Comparison of ENCODE assay signal across 19 cellular contexts in genomic region chr14:75568141-75568540, GRCh38. TPM values are rescaled to one million over a fixed set of nuclear protein-coding genes. Genes with fewer than 3 reads are reported as not detected.
A peak's percentile ranks its signal among the peaks of the same experiment; 100 is the strongest.
DNase-seq lines count a peak whose midpoint lies in the region; ATAC-seq and TF ChIP-seq lines count a peak whose summit lies in the region.
"Had no signal": no experiment of that assay in that cellular context is flagged by ENCODE, and none has a peak within 500 bp of the region (broad histone marks: within the 10 kb centered on the region; RNA-seq: fewer than 3 reads in every experiment).

No MANE protein-coding gene starts in this region.

- no peaks in the 10 kb centered on the region for H3K36me3 Mint-ChIP-seq in activated CD8-positive, alpha-beta T cell treated with anti-CD3 and anti-CD28 coated beads for 36 hours (ENCODE audit: low read depth)
- no peaks in the 10 kb centered on the region for H3K36me3 Mint-ChIP-seq in activated CD8-positive, alpha-beta T cell treated with anti-CD3 and anti-CD28 coated beads, Interleukin-2, amount 10 ng/mL, durations not matched to agents 7 days and 5 days (ENCODE audit: low read depth)
- no peaks in the 10 kb centered on the region for H3K36me3 Mint-ChIP-seq in stimulated activated naive CD8-positive, alpha-beta T cell treated with anti-CD3 and anti-CD28 coated beads, Interleukin-15, Interleukin-2, amounts not matched to agents 100 ng/mL and 50 ng/mL, for 24 hours (ENCODE audit: low read depth)
- peaks cover 52% of the 10 kb centered on the region for H3K36me3 Mint-ChIP-seq in activated T-helper 17 cell treated with anti-CD3 and anti-CD28 coated beads, Interleukin-2, amount 50 U/mL, for 72 hours (ENCODE audit: low read depth)
- peaks cover 8% of the 10 kb centered on the region for H3K36me3 Mint-ChIP-seq in stimulated activated memory B cell treated with anti-CD40 and anti-IgM and Interleukin-4, amounts not matched to agents 10 μg/mL and 1 μg/mL and 100 μg/mL, for 72 hours

- H3K36me3 ChIP-seq in ascending aorta = no peaks in the 10 kb centered on the region
- H3K36me3 ChIP-seq: BLaER1 treated with 17β-estradiol and CSF1 and Interleukin-3, amounts not matched to agents 10 nM and 100 nM had no signal

- no peaks in the 10 kb centered on the region for H3K9me3 Mint-ChIP-seq in activated CD8-positive, alpha-beta T cell treated with anti-CD3 and anti-CD28 coated beads for 36 hours
- H3K9me3 Mint-ChIP-seq in activated CD8-positive, alpha-beta T cell treated with anti-CD3 and anti-CD28 coated beads, Interleukin-2, amount 10 ng/mL, durations not matched to agents 7 days and 5 days (ENCODE audit: insufficient read depth) = no peaks in the 10 kb centered on the region
- no peaks in the 10 kb centered on the region for H3K9me3 Mint-ChIP-seq in stimulated activated naive CD8-positive, alpha-beta T cell treated with anti-CD3 and anti-CD28 coated beads, Interleukin-15, Interleukin-2, amounts not matched to agents 100 ng/mL and 50 ng/mL, for 24 hours
- H3K9me3 Mint-ChIP-seq in activated T-helper 17 cell treated with anti-CD3 and anti-CD28 coated beads, Interleukin-2, amount 50 U/mL, for 72 hours = no peaks in the 10 kb centered on the region
- no peaks in the 10 kb centered on the region for H3K9me3 Mint-ChIP-seq in stimulated activated memory B cell treated with anti-CD40 and anti-IgM and Interleukin-4, amounts not matched to agents 10 μg/mL and 1 μg/mL and 100 μg/mL, for 72 hours
- H3K9me3 Mint-ChIP-seq: H9 had no signal

- intact Hi-C loops in activated CD8-positive, alpha-beta T cell treated with anti-CD3 and anti-CD28 coated beads for 36 hours (cut with micrococcal nuclease) = loop anchor here (10.0 kb wide), 1 partner anchor 263 kb away; no protein-coding TSS in a partner anchor
- intact Hi-C loops in ascending aorta (cut with DNase I) = no loop called here

- POLR2A ChIA-PET in activated CD8-positive, alpha-beta T cell treated with anti-CD3 and anti-CD28 coated beads for 36 hours (lab: Charles Lee) = interaction anchor here (0.7 to 1.6 kb wide), 4 partner anchors 9 to 85 kb away, joined by 3 to 4 read pairs (median 3); no protein-coding TSS in a partner anchor
- POLR2A ChIA-PET in activated CD8-positive, alpha-beta T cell treated with anti-CD3 and anti-CD28 coated beads, Interleukin-2, amount 10 ng/mL, durations not matched to agents 7 days and 5 days (lab: Charles Lee) = no interaction called here

- no peak overlapping the region for H3K4me3 Mint-ChIP-seq in activated CD8-positive, alpha-beta T cell treated with anti-CD3 and anti-CD28 coated beads for 36 hours
- no peak overlapping the region for H3K4me3 Mint-ChIP-seq in activated CD8-positive, alpha-beta T cell treated with anti-CD3 and anti-CD28 coated beads, Interleukin-2, amount 10 ng/mL, durations not matched to agents 7 days and 5 days
- H3K4me3 Mint-ChIP-seq in stimulated activated naive CD8-positive, alpha-beta T cell treated with anti-CD3 and anti-CD28 coated beads, Interleukin-15, Interleukin-2, amounts not matched to agents 100 ng/mL and 50 ng/mL, for 24 hours = no peak overlapping the region
- peak overlapping the region; percentile 80 for H3K4me3 Mint-ChIP-seq in activated T-helper 17 cell treated with anti-CD3 and anti-CD28 coated beads, Interleukin-2, amount 50 U/mL, for 72 hours
- no peak overlapping the region for H3K4me3 Mint-ChIP-seq in stimulated activated memory B cell treated with anti-CD40 and anti-IgM and Interleukin-4, amounts not matched to agents 10 μg/mL and 1 μg/mL and 100 μg/mL, for 72 hours
- H3K4me3 Mint-ChIP-seq: H9 had no signal

- TF ChIP-seq CTCF in activated CD8-positive, alpha-beta T cell treated with anti-CD3 and anti-CD28 coated beads for 36 hours (IDR thresholded peaks at IDR 0.05) = no peak
- TF ChIP-seq CTCF in ascending aorta (IDR thresholded peaks at IDR 0.05) = no peak

- H3K27ac ChIP-seq in ascending aorta = no peak overlapping the region
- H3K27ac ChIP-seq: BLaER1 treated with 17β-estradiol and CSF1 and Interleukin-3, amounts not matched to agents 10 nM and 100 nM had no signal

- no peak overlapping the region for H3K4me3 ChIP-seq in ascending aorta
- H3K4me3 ChIP-seq: BLaER1 treated with 17β-estradiol and CSF1 and Interleukin-3, amounts not matched to agents 10 nM and 100 nM had no signal

- peak overlapping the region; percentile 57 for H3K27ac Mint-ChIP-seq in activated CD8-positive, alpha-beta T cell treated with anti-CD3 and anti-CD28 coated beads for 36 hours
- H3K27ac Mint-ChIP-seq in activated CD8-positive, alpha-beta T cell treated with anti-CD3 and anti-CD28 coated beads, Interleukin-2, amount 10 ng/mL, durations not matched to agents 7 days and 5 days = no peak overlapping the region
- H3K27ac Mint-ChIP-seq in stimulated activated naive CD8-positive, alpha-beta T cell treated with anti-CD3 and anti-CD28 coated beads, Interleukin-15, Interleukin-2, amounts not matched to agents 100 ng/mL and 50 ng/mL, for 24 hours = peak overlapping the region; percentile 54
- peak overlapping the region; percentile 98 for H3K27ac Mint-ChIP-seq in activated T-helper 17 cell treated with anti-CD3 and anti-CD28 coated beads, Interleukin-2, amount 50 U/mL, for 72 hours
- peak overlapping the region; percentile 42 for H3K27ac Mint-ChIP-seq in stimulated activated memory B cell treated with anti-CD40 and anti-IgM and Interleukin-4, amounts not matched to agents 10 μg/mL and 1 μg/mL and 100 μg/mL, for 72 hours
- H3K27ac Mint-ChIP-seq: H9 had no signal

- no peaks in the 10 kb centered on the region for H3K4me1 ChIP-seq in ascending aorta

- H3K27me3 Mint-ChIP-seq in activated CD8-positive, alpha-beta T cell treated with anti-CD3 and anti-CD28 coated beads for 36 hours = peaks cover 2% of the 10 kb centered on the region
- no peaks in the 10 kb centered on the region for H3K27me3 Mint-ChIP-seq in activated CD8-positive, alpha-beta T cell treated with anti-CD3 and anti-CD28 coated beads, Interleukin-2, amount 10 ng/mL, durations not matched to agents 7 days and 5 days (ENCODE audit: low read depth)
- no peaks in the 10 kb centered on the region for H3K27me3 Mint-ChIP-seq in stimulated activated naive CD8-positive, alpha-beta T cell treated with anti-CD3 and anti-CD28 coated beads, Interleukin-15, Interleukin-2, amounts not matched to agents 100 ng/mL and 50 ng/mL, for 24 hours
- H3K27me3 Mint-ChIP-seq in activated T-helper 17 cell treated with anti-CD3 and anti-CD28 coated beads, Interleukin-2, amount 50 U/mL, for 72 hours = no peaks in the 10 kb centered on the region
- H3K27me3 Mint-ChIP-seq in stimulated activated memory B cell treated with anti-CD40 and anti-IgM and Interleukin-4, amounts not matched to agents 10 μg/mL and 1 μg/mL and 100 μg/mL, for 72 hours = no peaks in the 10 kb centered on the region

- no peaks in the 10 kb centered on the region for H3K9me3 ChIP-seq in ascending aorta
- H3K9me3 ChIP-seq: BLaER1 treated with 17β-estradiol and CSF1 and Interleukin-3, amounts not matched to agents 10 nM and 100 nM had no signal

- no peaks in the 10 kb centered on the region for H3K27me3 ChIP-seq in ascending aorta
- H3K27me3 ChIP-seq: BLaER1 treated with 17β-estradiol and CSF1 and Interleukin-3, amounts not matched to agents 10 nM and 100 nM had no signal

- no peak for DNase-seq in activated CD8-positive, alpha-beta T cell treated with anti-CD3 and anti-CD28 coated beads for 36 hours
- DNase-seq in activated CD8-positive, alpha-beta T cell treated with anti-CD3 and anti-CD28 coated beads, Interleukin-2, amount 10 ng/mL, durations not matched to agents 7 days and 5 days = no peak
- no peak for DNase-seq in stimulated activated naive CD8-positive, alpha-beta T cell treated with anti-CD3 and anti-CD28 coated beads, Interleukin-15, Interleukin-2, amounts not matched to agents 100 U/mL and 50 U/mL, for 24 hours
- no peak for DNase-seq in ascending aorta (ENCODE audit: low spot score in 2 of 2)
- DNase-seq: EL, H9, MV-4-11, NCI-H1417, NCI-H187 treated with DMSO at 0.1 percent for 48 hours, NCI-H345, NCI-H526 treated with DMSO at 0.1 percent for 48 hours, SHP77 had no signal

- H3K4me1 Mint-ChIP-seq in activated CD8-positive, alpha-beta T cell treated with anti-CD3 and anti-CD28 coated beads for 36 hours (ENCODE audit: low read depth) = peaks cover 68% of the 10 kb centered on the region
- peaks cover 37% of the 10 kb centered on the region for H3K4me1 Mint-ChIP-seq in activated CD8-positive, alpha-beta T cell treated with anti-CD3 and anti-CD28 coated beads, Interleukin-2, amount 10 ng/mL, durations not matched to agents 7 days and 5 days (ENCODE audit: low read depth)
- H3K4me1 Mint-ChIP-seq in stimulated activated naive CD8-positive, alpha-beta T cell treated with anti-CD3 and anti-CD28 coated beads, Interleukin-15, Interleukin-2, amounts not matched to agents 100 ng/mL and 50 ng/mL, for 24 hours (ENCODE audit: low read depth) = peaks cover 78% of the 10 kb centered on the region
- H3K4me1 Mint-ChIP-seq in activated T-helper 17 cell treated with anti-CD3 and anti-CD28 coated beads, Interleukin-2, amount 50 U/mL, for 72 hours = peaks cover 57% of the 10 kb centered on the region
- H3K4me1 Mint-ChIP-seq in stimulated activated memory B cell treated with anti-CD40 and anti-IgM and Interleukin-4, amounts not matched to agents 10 μg/mL and 1 μg/mL and 100 μg/mL, for 72 hours = peaks cover 8% of the 10 kb centered on the region

- no peak for ATAC-seq in activated CD8-positive, alpha-beta T cell treated with anti-CD3 and anti-CD28 coated beads for 36 hours
- no peak for ATAC-seq in activated CD8-positive, alpha-beta T cell treated with anti-CD3 and anti-CD28 coated beads, Interleukin-2, amount 10 ng/mL, durations not matched to agents 7 days and 5 days
- ATAC-seq in stimulated activated naive CD8-positive, alpha-beta T cell treated with anti-CD3 and anti-CD28 coated beads, Interleukin-15, Interleukin-2, amounts not matched to agents 100 U/mL and 50 U/mL, for 24 hours = no peak
- ATAC-seq in activated T-helper 17 cell treated with anti-CD3 and anti-CD28 coated beads, Interleukin-2, amount 50 U/mL, for 72 hours (replicated peaks) = peak; percentile 7
- ATAC-seq in stimulated activated memory B cell treated with anti-CD40 and anti-IgM and Interleukin-4, amounts not matched to agents 10 μg/mL and 1 μg/mL and 100 μg/mL, for 72 hours = no peak
- no peak for ATAC-seq in GM19452 (IDR thresholded peaks at IDR 0.05; ENCODE audit: unreplicated experiment)

- CTCF ChIA-PET in activated CD8-positive, alpha-beta T cell treated with anti-CD3 and anti-CD28 coated beads for 36 hours (lab: Charles Lee) = interaction anchor here (1.0 to 4.1 kb wide), 5 partner anchors 9 to 86 kb away, joined by 3 to 37 read pairs (median 10); partner anchors contain the start of gene FLVCR2
- CTCF ChIA-PET in activated CD8-positive, alpha-beta T cell treated with anti-CD3 and anti-CD28 coated beads, Interleukin-2, amount 10 ng/mL, durations not matched to agents 7 days and 5 days (lab: Charles Lee) = interaction anchor here (1.3 to 5.8 kb wide), 3 partner anchors 9 to 86 kb away, joined by 13 to 22 read pairs (median 19); no protein-coding TSS in a partner anchor

RNA-seq across cellular contexts. Expression of gene FLVCR2, which starts 10.3 kb away (rescaled TPM):
- 1 to 10 TPM in 1 of 2 experiments, under 1 TPM in 1; 0.50 to 4.4 TPM for total RNA-seq in activated CD8-positive, alpha-beta T cell treated with anti-CD3 and anti-CD28 coated beads for 36 hours
- total RNA-seq in activated CD8-positive, alpha-beta T cell treated with anti-CD3 and anti-CD28 coated beads, Interleukin-2, amount 10 ng/mL, durations not matched to agents 7 days and 5 days = 1 to 10 TPM in 1 of 2 experiments, under 1 TPM in 1; 0.79 to 5.5 TPM
- total RNA-seq in activated T-helper 17 cell treated with anti-CD3 and anti-CD28 coated beads, Interleukin-2, amount 50 U/mL, for 72 hours = 10 to 100 TPM in 1 of 2 donors, 1 to 10 TPM in 1; 8.5 to 18.5 TPM
- total RNA-seq in ascending aorta = 3.4 TPM
- total RNA-seq: OCI-LY7 had no signal

RNA-seq across cellular contexts. Expression of gene BATF, which starts 45.9 kb away (rescaled TPM):
- 10 to 100 TPM; 46.4 to 47.0 TPM for total RNA-seq in activated CD8-positive, alpha-beta T cell treated with anti-CD3 and anti-CD28 coated beads for 36 hours
- total RNA-seq in activated CD8-positive, alpha-beta T cell treated with anti-CD3 and anti-CD28 coated beads, Interleukin-2, amount 10 ng/mL, durations not matched to agents 7 days and 5 days = 10 to 100 TPM; 41.3 to 41.6 TPM
- 100 to 1,000 TPM; 123 to 211 TPM for total RNA-seq in activated T-helper 17 cell treated with anti-CD3 and anti-CD28 coated beads, Interleukin-2, amount 50 U/mL, for 72 hours
- total RNA-seq in ascending aorta = not detected
- total RNA-seq: H9, HT1080 had no signal

Comparison
In these comparisons a context has a peak if more than half of its experiments do, and no peak if none do; other contexts are left out.
1. RNA of gene BATF, which starts 45.9 kb away (total RNA-seq): 123 to 211 TPM in activated T-helper 17 cell treated with anti-CD3 and anti-CD28 coated beads, Interleukin-2, amount 50 U/mL, for 72 hours, 46.4 to 47.0 TPM in activated CD8-positive, alpha-beta T cell treated with anti-CD3 and anti-CD28 coated beads for 36 hours and 41.3 to 41.6 TPM in activated CD8-positive, alpha-beta T cell treated with anti-CD3 and anti-CD28 coated beads, Interleukin-2, amount 10 ng/mL, durations not matched to agents 7 days and 5 days; not detected in ascending aorta (single experiment); every median in the first group is over 10 times any median in the second.